Comparison of ENCODE assay signal across 8 cellular contexts in the genomic region with DNA sequence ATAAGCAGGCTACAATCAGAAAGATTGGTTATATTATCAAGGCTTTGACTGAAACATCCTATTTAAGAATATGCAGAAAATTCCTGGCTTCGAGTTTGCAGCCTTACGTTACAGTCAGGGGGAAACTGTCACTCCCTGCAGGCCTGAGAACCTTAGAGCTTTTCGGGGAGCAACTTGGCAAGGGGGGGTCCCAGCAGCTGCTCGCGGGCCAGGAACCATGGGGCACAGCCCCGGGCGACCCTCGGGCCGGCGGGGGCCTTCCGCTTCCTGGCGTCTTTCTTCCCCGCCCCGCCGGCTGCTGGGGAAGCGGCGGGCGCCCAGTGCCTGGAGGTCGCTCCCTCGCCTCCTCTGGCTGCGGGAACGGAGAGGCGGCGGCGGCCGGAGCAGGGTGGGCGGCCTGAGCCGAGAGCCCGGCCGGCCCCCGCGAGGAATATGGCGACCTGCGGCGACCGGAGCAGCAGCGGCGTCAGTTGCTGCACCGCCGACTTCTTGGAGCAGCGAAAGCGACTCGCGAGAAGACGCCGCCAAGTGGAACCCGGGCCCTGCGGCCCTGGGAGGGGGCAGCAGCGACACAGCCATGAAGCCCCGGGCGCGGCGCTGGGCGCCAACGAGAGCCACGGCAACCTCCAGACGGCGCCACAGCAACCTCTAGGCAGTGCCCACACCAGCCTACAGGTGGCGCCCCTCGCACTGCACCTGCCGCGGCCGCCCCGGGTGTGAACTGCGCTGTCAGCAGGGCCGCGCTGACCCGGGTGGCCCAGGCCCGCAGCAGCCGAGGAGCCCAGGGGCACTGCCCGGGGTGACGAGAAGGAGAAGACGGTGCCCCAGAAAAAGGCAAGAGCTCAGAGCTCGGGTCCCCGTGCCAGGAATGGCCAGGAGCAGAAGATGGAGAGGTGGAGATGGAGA. TPM values are rescaled to one million over a fixed set of nuclear protein-coding genes. Genes with fewer than 3 reads are reported as not detected.
DNase-seq lines count a peak whose midpoint lies in the region; ATAC-seq, FAIRE-seq and TF ChIP-seq lines count a peak whose summit lies in the region.
"Not testable (repeated sequence)": the region's sequence is repeated elsewhere in the genome, so short reads cannot be mapped to it uniquely, and the experiment has no call there.

No MANE protein-coding gene starts in this region.

- intact Hi-C loops in kidney (cut with DNase I): not testable (repeated sequence)

- H3K23me2 ChIP-seq in H9 (ENCODE audit: insufficient read length, low read depth, low read length, poor library complexity, severe bottlenecking): not testable (repeated sequence)

- H2BK20ac ChIP-seq in H9 (ENCODE audit: low read depth, low read length, poor library complexity, severe bottlenecking): not testable (repeated sequence)

- H4K20me1 ChIP-seq in DND-41 (ENCODE audit: insufficient read depth, low read length); H9 (ENCODE audit: control insufficient read depth, insufficient read depth, insufficient read length): not testable (repeated sequence)

- H3K4me3 ChIP-seq in DND-41 (ENCODE audit: low read depth in 1 of 2, low read length in 2 of 2): peak overlapping the region in 1 of 2 experiments; percentile 32; a peak in 2 of 4 replicates
- not testable (repeated sequence) for H3K4me3 ChIP-seq in RWPE2 (ENCODE audit: severe bottlenecking); kidney (ENCODE audit: low read length in 2 of 2)

- not testable (repeated sequence) for H3K18ac ChIP-seq in H9 (ENCODE audit: insufficient read length, low read depth, low read length)

- not testable (repeated sequence) for H3K36me3 ChIP-seq in DND-41 (ENCODE audit: insufficient read depth, low read length); RWPE2 (ENCODE audit: low read depth); kidney (ENCODE audit: control insufficient read depth in 1 of 2, insufficient read depth in 2 of 2, low read length in 2 of 2)

- H3K4me3 Mint-ChIP-seq in H9; activated naive CD4-positive, alpha-beta T cell treated with anti-CD3 and anti-CD28 coated beads, Interleukin-2, amount 10 ng/mL, durations not matched to agents 7 days and 5 days: not testable (repeated sequence)
- peak overlapping the region in 1 of 2 donors; percentile 35 for H3K4me3 Mint-ChIP-seq in stimulated activated naive B cell treated with anti-CD40 and anti-IgM and Interleukin-4, amounts not matched to agents 10 μg/mL and 1 μg/mL and 100 μg/mL, for 72 hours

- not testable (repeated sequence) for H3K27ac ChIP-seq in DND-41 (ENCODE audit: low read length); H9 (ENCODE audit: insufficient read length, low read depth, low read length); RWPE2 (ENCODE audit: poor library complexity, severe bottlenecking); kidney (ENCODE audit: low read depth in 2 of 2, low read length in 2 of 2)

- H3T11ph ChIP-seq in H9 (ENCODE audit: low read length): not testable (repeated sequence)

- not testable (repeated sequence) for H3K4me1 ChIP-seq in DND-41 (ENCODE audit: insufficient read depth, low read length); H9 (ENCODE audit: insufficient read depth, low read length); RWPE2 (ENCODE audit: insufficient read depth, poor library complexity, severe bottlenecking); kidney (ENCODE audit: control insufficient read depth in 1 of 2, insufficient read depth in 1 of 2, low read depth in 1 of 2, low read length in 2 of 2)

- not testable (repeated sequence) for H3K9me3 Mint-ChIP-seq in H9; activated naive CD4-positive, alpha-beta T cell treated with anti-CD3 and anti-CD28 coated beads, Interleukin-2, amount 10 ng/mL, durations not matched to agents 7 days and 5 days; stimulated activated naive B cell treated with anti-CD40 and anti-IgM and Interleukin-4, amounts not matched to agents 10 μg/mL and 1 μg/mL and 100 μg/mL, for 72 hours

- H3K23ac ChIP-seq in H9 (ENCODE audit: insufficient read length, low read depth, low read length): not testable (repeated sequence)

- H3K14ac ChIP-seq in H9 (ENCODE audit: insufficient read depth, low read length): not testable (repeated sequence)

- H2BK5ac ChIP-seq in H9 (ENCODE audit: insufficient read length, low read length): not testable (repeated sequence)

- not testable (repeated sequence) for TF ChIP-seq CTCF in DND-41 (IDR thresholded peaks at IDR 0.05; ENCODE audit: borderline replicate concordance, extremely low read depth, low read length, poor library complexity, severe bottlenecking); RWPE2 (IDR thresholded peaks at IDR 0.05; ENCODE audit: poor library complexity, severe bottlenecking); kidney (IDR thresholded peaks at IDR 0.05; ENCODE audit: borderline replicate concordance, extremely low read depth, insufficient read depth)
- peak; percentile 12; the same call in 1 of the 3 replicates for TF ChIP-seq CTCF in H9 (conservative IDR thresholded peaks at IDR 0.05)

- not testable (repeated sequence) for H3K56ac ChIP-seq in H9 (ENCODE audit: insufficient read length, low read depth, low read length)

- H3K27me3 Mint-ChIP-seq in H9 (ENCODE audit: low read depth); activated naive CD4-positive, alpha-beta T cell treated with anti-CD3 and anti-CD28 coated beads, Interleukin-2, amount 10 ng/mL, durations not matched to agents 7 days and 5 days; stimulated activated naive B cell treated with anti-CD40 and anti-IgM and Interleukin-4, amounts not matched to agents 10 μg/mL and 1 μg/mL and 100 μg/mL, for 72 hours: not testable (repeated sequence)

- H3K36me3 Mint-ChIP-seq in H9 (ENCODE audit: insufficient read depth in 1 of 3, low read depth in 3 of 3); activated naive CD4-positive, alpha-beta T cell treated with anti-CD3 and anti-CD28 coated beads, Interleukin-2, amount 10 ng/mL, durations not matched to agents 7 days and 5 days; stimulated activated naive B cell treated with anti-CD40 and anti-IgM and Interleukin-4, amounts not matched to agents 10 μg/mL and 1 μg/mL and 100 μg/mL, for 72 hours: not testable (repeated sequence)

- H3K27ac Mint-ChIP-seq in H9; activated naive CD4-positive, alpha-beta T cell treated with anti-CD3 and anti-CD28 coated beads, Interleukin-2, amount 10 ng/mL, durations not matched to agents 7 days and 5 days; stimulated activated naive B cell treated with anti-CD40 and anti-IgM and Interleukin-4, amounts not matched to agents 10 μg/mL and 1 μg/mL and 100 μg/mL, for 72 hours: not testable (repeated sequence)

- H2BK120ac ChIP-seq in H9 (ENCODE audit: low read depth, low read length, poor library complexity, severe bottlenecking): not testable (repeated sequence)

- not testable (repeated sequence) for H2BK15ac ChIP-seq in H9 (ENCODE audit: low read depth, low read length)

- ATAC-seq in DND-41 (ENCODE audit: insufficient read depth, low read depth) (peak; percentile 94), GM19372 (IDR thresholded peaks at IDR 0.05; ENCODE audit: low read depth, unreplicated experiment) (peak; percentile 93), HG03097 (IDR thresholded peaks at IDR 0.05; ENCODE audit: low FRiP score, unreplicated experiment) (peak; percentile 90), RWPE2 (ENCODE audit: low read depth) (peak; percentile 94)
- peak; percentile 97 to 98 for ATAC-seq in stimulated activated naive B cell treated with anti-CD40 and anti-IgM and Interleukin-4, amounts not matched to agents 10 μg/mL and 1 μg/mL and 100 μg/mL, for 72 hours (replicated peaks)

- H2AFZ ChIP-seq in DND-41 (ENCODE audit: low read depth, low read length): peak overlapping the region; percentile 26; the same call in 1 of the 2 replicates
- not testable (repeated sequence) for H2AFZ ChIP-seq in H9 (ENCODE audit: low read length)

- H2BK12ac ChIP-seq in H9 (ENCODE audit: insufficient read length, low read depth, low read length): not testable (repeated sequence)

- not testable (repeated sequence) for H3K79me1 ChIP-seq in H9 (ENCODE audit: insufficient read depth, low read depth, low read length, poor library complexity, severe bottlenecking)

- H3K27me3 ChIP-seq in DND-41 (ENCODE audit: insufficient read depth, low read length, poor library complexity); H9 (ENCODE audit: insufficient read depth, low read length); RWPE2 (ENCODE audit: insufficient read depth, poor library complexity, severe bottlenecking): not testable (repeated sequence)

- CTCF ChIA-PET in activated naive CD4-positive, alpha-beta T cell treated with anti-CD3 and anti-CD28 coated beads, Interleukin-2, amount 10 ng/mL, durations not matched to agents 7 days and 5 days (lab: Charles Lee): not testable (repeated sequence)

- not testable (repeated sequence) for H3K4me1 Mint-ChIP-seq in H9; activated naive CD4-positive, alpha-beta T cell treated with anti-CD3 and anti-CD28 coated beads, Interleukin-2, amount 10 ng/mL, durations not matched to agents 7 days and 5 days; stimulated activated naive B cell treated with anti-CD40 and anti-IgM and Interleukin-4, amounts not matched to agents 10 μg/mL and 1 μg/mL and 100 μg/mL, for 72 hours

- H2AK5ac ChIP-seq in H9 (ENCODE audit: insufficient read length, low read length): not testable (repeated sequence)

- DNase-seq in DND-41: peak; percentile 30
- not testable (repeated sequence) for DNase-seq in H9; RWPE2 (ENCODE audit: low spot score); stimulated activated naive B cell treated with anti-CD40 and anti-IgM and Interleukin-4, amounts not matched to agents 10 μg/mL and 1 μg/mL and 100 μg/mL, for 72 hours
- peak; percentile 38 for DNase-seq in activated naive CD4-positive, alpha-beta T cell treated with anti-CD3 and anti-CD28 coated beads, Interleukin-2, amount 10 ng/mL, durations not matched to agents 7 days and 5 days
- DNase-seq in kidney: peak; percentile 18

- not testable (repeated sequence) for H3K9me3 ChIP-seq in DND-41 (ENCODE audit: insufficient read depth, low read length, severe bottlenecking); H9 (ENCODE audit: control insufficient read depth, low read depth, low read length); RWPE2 (ENCODE audit: severe bottlenecking); kidney (ENCODE audit: control insufficient read depth in 1 of 2, low read length in 2 of 2)

- H4K5ac ChIP-seq in H9 (ENCODE audit: insufficient read length, low read depth, low read length): not testable (repeated sequence)

- not testable (repeated sequence) for FAIRE-seq in kidney (lab: Jason Lieb, UNC)

- not testable (repeated sequence) for H3K79me2 ChIP-seq in DND-41 (ENCODE audit: insufficient read depth, low read length); H9 (ENCODE audit: insufficient read depth, low read length)

- not testable (repeated sequence) for H3K4ac ChIP-seq in H9 (ENCODE audit: low read depth, low read length)

- H4K91ac ChIP-seq in H9 (ENCODE audit: insufficient read length, low read depth, low read length): not testable (repeated sequence)

- H3K9ac ChIP-seq in DND-41 (ENCODE audit: low read depth, low read length): peak overlapping the region; percentile 30; the same call in 1 of the 2 replicates
- H3K9ac ChIP-seq in H9 (ENCODE audit: extremely low read depth, insufficient read length, low read length); kidney (ENCODE audit: low read length in 2 of 2): not testable (repeated sequence)

- WGBS in H9 (ENCODE audit: extremely low coverage, insufficient read length, low lambda C conversion rate): no CpG with 5 or more reads among the region's 75 CpGs

- peak overlapping the region; percentile 48; the same call in 1 of the 2 replicates for H3K4me2 ChIP-seq in DND-41 (ENCODE audit: insufficient read depth, low read length)
- not testable (repeated sequence) for H3K4me2 ChIP-seq in H9 (ENCODE audit: insufficient read depth, insufficient read length, low read length)

- not testable (repeated sequence) for H4K8ac ChIP-seq in H9 (replicated peaks; ENCODE audit: insufficient read length, low read depth, low read length)

RNA-seq across cellular contexts. Expression of a gene that starts 1.2 kb away (rescaled TPM):
- total RNA-seq in H9 (2021) (2.0 and 5.2 TPM in 2 replicates), kidney (2.4 TPM)
- not detected for polyA plus RNA-seq in kidney (ENCODE audit: insufficient read depth, low read depth, low replicate concordance)

RNA-seq across cellular contexts. Expression of a gene that starts 39.1 kb away (rescaled TPM):
- total RNA-seq in H9 (2021) (102 and 105 TPM in 2 replicates), kidney (26.7 TPM)
- polyA plus RNA-seq in kidney (ENCODE audit: insufficient read depth, low read depth, low replicate concordance): 61.0 TPM
